ENCODE assay signal across 19 cellular contexts in genomic region chr4:81085291-81085690, GRCh38. TPM values are rescaled to one million over a fixed set of nuclear protein-coding genes. Genes with fewer than 3 reads are reported as not detected.
DNase-seq lines count a peak whose midpoint lies in the region; ATAC-seq and TF ChIP-seq lines count a peak whose summit lies in the region.
"Had no signal": no experiment of that assay in that cellular context is flagged by ENCODE, and none has a peak within 500 bp of the region (broad histone marks: within the 10 kb centered on the region; RNA-seq: fewer than 3 reads in every experiment).

No MANE protein-coding gene starts in this region.

- H4K20me1 ChIP-seq in GM23338 (replicated peaks; ENCODE audit: insufficient read depth) = no peaks in the 10 kb centered on the region

- TF ChIP-seq CTCF in cardiac fibroblast (IDR thresholded peaks at IDR 0.05; ENCODE audit: low read depth, low read length) (no peak), foreskin keratinocyte (conservative IDR thresholded peaks at IDR 0.05) (no peak), GM23338 (conservative IDR thresholded peaks at IDR 0.05; ENCODE audit: low read depth in 2 of 2) (no peak)

- no peaks in the 10 kb centered on the region for H3K4me1 Mint-ChIP-seq in GM23338

- no peaks in the 10 kb centered on the region for H3K79me2 ChIP-seq in GM23338 (replicated peaks; ENCODE audit: insufficient read depth)

- peaks cover 21% of the 10 kb centered on the region for H3K9me3 Mint-ChIP-seq in GM23338
- H3K9me3 Mint-ChIP-seq: CD8-positive, alpha-beta T cell had no signal

- no peak overlapping the region for H2AFZ ChIP-seq in GM23338

- no peak overlapping the region for H3K27ac Mint-ChIP-seq in GM23338
- H3K27ac Mint-ChIP-seq: CD8-positive, alpha-beta T cell had no signal

- H3K4me1 ChIP-seq in foreskin keratinocyte (no peaks in the 10 kb centered on the region), GM23338 (ENCODE audit: insufficient read depth) (no peaks in the 10 kb centered on the region)

- H3K4me3 ChIP-seq in cardiac fibroblast (replicated peaks in 1 of 2; ENCODE audit: low read depth in 2 of 2, low read length in 2 of 2) (no peak overlapping the region), GM23338 (no peak overlapping the region)
- H3K4me3 ChIP-seq: K562 had no signal

- peak; percentile 10 for DNase-seq in AG08395 (ENCODE audit: low spot score)
- DNase-seq in HT1080 (ENCODE audit: low read depth) = peak; percentile 8
- DNase-seq in cardiac fibroblast (ENCODE audit: low read depth in 2 of 2) = peak; percentile 27 to 39
- no peak for DNase-seq in foreskin keratinocyte
- no peak for DNase-seq in EL
- DNase-seq in GM23338 (ENCODE audit: low spot score) = no peak
- DNase-seq: C1 segment of cervical spinal cord; CD8-positive, alpha-beta T cell; DND-41; NCI-H1092 treated with DMSO at 0.1 percent for 48 hours; NCI-H226; NCI-H524 treated with DMSO at 0.1 percent for 48 hours; NCI-H82; SIG-M5 had no signal

- peaks cover 9% of the 10 kb centered on the region; the same call in 1 of the 3 replicates for H3K36me3 Mint-ChIP-seq in GM23338 (ENCODE audit: low read depth)
- H3K36me3 Mint-ChIP-seq: CD8-positive, alpha-beta T cell had no signal

- H3K9me2 ChIP-seq in GM23338 (ENCODE audit: insufficient read depth) = 0 out of 2 replicates have a peak, but pooled peaks cover 6% of the 10 kb centered on the region

- H3K36me3 ChIP-seq in GM23338 (ENCODE audit: insufficient read depth) = no peaks in the 10 kb centered on the region

- ATAC-seq in foreskin keratinocyte = peak; percentile 39
- ATAC-seq in GM18867 (IDR thresholded peaks at IDR 0.05; ENCODE audit: unreplicated experiment) = no peak
- ATAC-seq in GM23338 = no peak
- ATAC-seq: CD8-positive, alpha-beta T cell; K562; Panc1; SK-N-SH treated with all-trans-retinoic acid at 6 μM for 48 hours had no signal

- no peaks in the 10 kb centered on the region for H3K27me3 Mint-ChIP-seq in GM23338 (ENCODE audit: insufficient read depth, low read depth, poor library complexity)

- H3K27ac ChIP-seq in foreskin keratinocyte (no peak overlapping the region), GM23338 (ENCODE audit: low read depth) (no peak overlapping the region)

- no peak overlapping the region for H3K4me3 Mint-ChIP-seq in GM23338
- H3K4me3 Mint-ChIP-seq: CD8-positive, alpha-beta T cell had no signal

- no peaks in the 10 kb centered on the region for H3K27me3 ChIP-seq in foreskin keratinocyte
- H3K27me3 ChIP-seq in GM23338 (ENCODE audit: insufficient read depth) = no peaks in the 10 kb centered on the region

- no peaks in the 10 kb centered on the region for H3F3A ChIP-seq in GM23338 (replicated peaks; ENCODE audit: low read depth)

- H3K4me2 ChIP-seq in GM23338 = no peak overlapping the region

TF ChIP-seq in GM23338, 12 proteins besides CTCF, POLR2A, EP300 and RAD21 (continues in another document):
- TF ChIP-seq POLR2AphosphoS5 (IDR thresholded peaks at IDR 0.05; ENCODE audit: low read depth) (no peak), JUNB (IDR thresholded peaks at IDR 0.05; ENCODE audit: unreplicated experiment) (no peak), NANOG (IDR thresholded peaks at IDR 0.05; ENCODE audit: borderline replicate concordance) (no peak), CREB1 (CRISPR knock-in tag; IDR thresholded peaks at IDR 0.05; ENCODE audit: low read depth) (no peak), ZNF114 (CRISPR knock-in tag; IDR thresholded peaks at IDR 0.05) (no peak), EZH2 (IDR thresholded peaks at IDR 0.05; ENCODE audit: low read depth, unreplicated experiment) (no peak), STAT1 (IDR thresholded peaks at IDR 0.05; ENCODE audit: unreplicated experiment) (no peak), EZH2phosphoT487 (IDR thresholded peaks at IDR 0.05; ENCODE audit: unreplicated experiment) (no peak)
- TF ChIP-seq, protein P1, sequence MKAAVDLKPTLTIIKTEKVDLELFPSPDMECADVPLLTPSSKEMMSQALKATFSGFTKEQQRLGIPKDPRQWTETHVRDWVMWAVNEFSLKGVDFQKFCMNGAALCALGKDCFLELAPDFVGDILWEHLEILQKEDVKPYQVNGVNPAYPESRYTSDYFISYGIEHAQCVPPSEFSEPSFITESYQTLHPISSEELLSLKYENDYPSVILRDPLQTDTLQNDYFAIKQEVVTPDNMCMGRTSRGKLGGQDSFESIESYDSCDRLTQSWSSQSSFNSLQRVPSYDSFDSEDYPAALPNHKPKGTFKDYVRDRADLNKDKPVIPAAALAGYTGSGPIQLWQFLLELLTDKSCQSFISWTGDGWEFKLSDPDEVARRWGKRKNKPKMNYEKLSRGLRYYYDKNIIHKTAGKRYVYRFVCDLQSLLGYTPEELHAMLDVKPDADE (IDR thresholded peaks at IDR 0.05) = no peak
- TF ChIP-seq, protein P2, sequence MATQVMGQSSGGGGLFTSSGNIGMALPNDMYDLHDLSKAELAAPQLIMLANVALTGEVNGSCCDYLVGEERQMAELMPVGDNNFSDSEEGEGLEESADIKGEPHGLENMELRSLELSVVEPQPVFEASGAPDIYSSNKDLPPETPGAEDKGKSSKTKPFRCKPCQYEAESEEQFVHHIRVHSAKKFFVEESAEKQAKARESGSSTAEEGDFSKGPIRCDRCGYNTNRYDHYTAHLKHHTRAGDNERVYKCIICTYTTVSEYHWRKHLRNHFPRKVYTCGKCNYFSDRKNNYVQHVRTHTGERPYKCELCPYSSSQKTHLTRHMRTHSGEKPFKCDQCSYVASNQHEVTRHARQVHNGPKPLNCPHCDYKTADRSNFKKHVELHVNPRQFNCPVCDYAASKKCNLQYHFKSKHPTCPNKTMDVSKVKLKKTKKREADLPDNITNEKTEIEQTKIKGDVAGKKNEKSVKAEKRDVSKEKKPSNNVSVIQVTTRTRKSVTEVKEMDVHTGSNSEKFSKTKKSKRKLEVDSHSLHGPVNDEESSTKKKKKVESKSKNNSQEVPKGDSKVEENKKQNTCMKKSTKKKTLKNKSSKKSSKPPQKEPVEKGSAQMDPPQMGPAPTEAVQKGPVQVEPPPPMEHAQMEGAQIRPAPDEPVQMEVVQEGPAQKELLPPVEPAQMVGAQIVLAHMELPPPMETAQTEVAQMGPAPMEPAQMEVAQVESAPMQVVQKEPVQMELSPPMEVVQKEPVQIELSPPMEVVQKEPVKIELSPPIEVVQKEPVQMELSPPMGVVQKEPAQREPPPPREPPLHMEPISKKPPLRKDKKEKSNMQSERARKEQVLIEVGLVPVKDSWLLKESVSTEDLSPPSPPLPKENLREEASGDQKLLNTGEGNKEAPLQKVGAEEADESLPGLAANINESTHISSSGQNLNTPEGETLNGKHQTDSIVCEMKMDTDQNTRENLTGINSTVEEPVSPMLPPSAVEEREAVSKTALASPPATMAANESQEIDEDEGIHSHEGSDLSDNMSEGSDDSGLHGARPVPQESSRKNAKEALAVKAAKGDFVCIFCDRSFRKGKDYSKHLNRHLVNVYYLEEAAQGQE (IDR thresholded peaks at IDR 0.05; ENCODE audit: unreplicated experiment) = no peak

RNA-seq across cellular contexts. Expression of gene BMP3, which starts 54.8 kb away (rescaled TPM):
- total RNA-seq in HT1080 (2014; rRNA removed; shearing (Covaris generic)) = 0.02 TPM in 1 of 2 replicates, not detected in the other
- 0.03 TPM in 2 replicates for polyA plus RNA-seq in HT1080 (2015; cell fraction: cytosol; rRNA removed)
- polyA plus RNA-seq in HT1080 (2015; cell fraction: nucleus; rRNA removed) = 0.05 and 0.12 TPM in 2 replicates
- total RNA-seq in foreskin keratinocyte = not detected in 2 replicates
- not detected in 2 replicates for polyA plus RNA-seq in foreskin keratinocyte
- total RNA-seq in GM23338 (2014; rRNA removed; shearing (Covaris generic)) = 0.04 and 0.10 TPM in 2 replicates
- 0.03 TPM in 1 of 2 replicates, not detected in the other for polyA plus RNA-seq in GM23338 (2016; fragmentation: Nextera tagmentation; extraction: Ambion mirVana)
- total RNA-seq: CD8-positive, alpha-beta T cell; G401; K562 had no signal

Comparison
In these comparisons a context has a peak if more than half of its experiments do, and no peak if none do; other contexts are left out.
1. DNase-seq: peak in AG08395 (single experiment), HT1080 (single experiment) and cardiac fibroblast (2 of 2); none in foreskin keratinocyte (0 of 2), EL (single experiment) and GM23338 (single experiment).